ENCODE assay signal across 1 cellular context in genomic region chr3:49932281-49932680, GRCh38. TPM values are rescaled to one million over a fixed set of nuclear protein-coding genes. Genes with fewer than 3 reads are reported as not detected.
"Had no signal": no experiment of that assay in that cellular context is flagged by ENCODE, and none has a peak within 500 bp of the region (broad histone marks: within the 10 kb centered on the region; RNA-seq: fewer than 3 reads in every experiment).

No MANE protein-coding gene starts in this region.

RNA-seq across cellular contexts. Expression of gene MST1R, which starts 28.6 kb away (rescaled TPM):
- total RNA-seq: LHCN-M2 had no signal
